ENCODE assay signal across 16 cellular contexts in genomic region chr4:68553830-68554229, GRCh38. TPM values are rescaled to one million over a fixed set of nuclear protein-coding genes. Genes with fewer than 3 reads are reported as not detected.
A peak's percentile ranks its signal among the peaks of the same experiment; 100 is the strongest.
DNase-seq lines count a peak whose midpoint lies in the region; ATAC-seq, FAIRE-seq and TF ChIP-seq lines count a peak whose summit lies in the region.
"Not testable (repeated sequence)": the region's sequence is repeated elsewhere in the genome, so short reads cannot be mapped to it uniquely, and the experiment has no call there.
"Had no signal": no experiment of that assay in that cellular context is flagged by ENCODE, and none has a peak within 500 bp of the region (broad histone marks: within the 10 kb centered on the region; RNA-seq: fewer than 3 reads in every experiment).

No MANE protein-coding gene starts in this region.

- H3K4me2 ChIP-seq in HepG2 (ENCODE audit: low read depth, low read length) = peak overlapping the region; percentile 27; the same call in 1 of the 2 replicates

- H4K20me1 ChIP-seq in HepG2 (ENCODE audit: insufficient read depth, low read length) = not testable (repeated sequence)

- TF ChIP-seq CTCF in GM12872 (IDR thresholded peaks at IDR 0.05; ENCODE audit: insufficient read depth, low read depth, low read length) (0 out of 3 replicates have a peak, but pooled peaks have one; percentile 7), HepG2 (CRISPR knock-in tag; IDR thresholded peaks at IDR 0.05) (peak; percentile 20; the same call in 1 of the 2 replicates)

- in situ Hi-C loops in HepG2 (cut with HindIII; ENCODE audit: extremely low pct_ligation_motif_present, low pct_unique_long_range_greater_than_20kb) = not testable (repeated sequence)

- not testable (repeated sequence) for H3K9ac ChIP-seq in HepG2 (ENCODE audit: insufficient read depth, low read depth, low read length)

- TF ChIP-seq POLR2A in HepG2 (IDR thresholded peaks at IDR 0.05; ENCODE audit: insufficient read depth in 1 of 2, low read depth in 2 of 2, low read length in 2 of 2) = not testable (repeated sequence)

- peaks cover 14% of the 10 kb centered on the region for H3K4me1 ChIP-seq in HepG2 (ENCODE audit: insufficient read depth, low read length)

- H3K27me3 ChIP-seq in HepG2 (ENCODE audit: control insufficient read depth in 1 of 2, insufficient read depth in 2 of 2, low read length in 2 of 2) = not testable (repeated sequence)

- DNase-seq in HepG2 (ENCODE audit: low spot score) = not testable (repeated sequence)

- intact Hi-C loops in HepG2 (cut with micrococcal nuclease; ENCODE audit: unreplicated experiment) = not testable (repeated sequence)

- H3K79me2 ChIP-seq in HepG2 (ENCODE audit: insufficient read depth, low read length) = not testable (repeated sequence)

- CTCF ChIA-PET in HepG2 (lab: Yijun Ruan, JAX; ENCODE audit: low intra/inter-chr PET ratio, low total read pairs) = not testable (repeated sequence)

- H3K27ac ChIP-seq in HepG2 (ENCODE audit: extremely low read length, insufficient read depth, low read length) = peak overlapping the region; percentile 77

- not testable (repeated sequence) for H2AFZ ChIP-seq in HepG2 (ENCODE audit: low read length)

- FAIRE-seq in HepG2 (lab: Jason Lieb, UNC) = not testable (repeated sequence)

- H3K36me3 ChIP-seq in HepG2 (replicated peaks in 1 of 2; ENCODE audit: control insufficient read depth in 1 of 2, insufficient read depth in 2 of 2, low read length in 2 of 2) = not testable (repeated sequence)

- H3K9me3 ChIP-seq in HepG2 (ENCODE audit: low read length) = not testable (repeated sequence)

- 40% methylated on average over 1 of the region's 1 CpG for WGBS in HepG2 (ENCODE audit: low lambda C conversion rate)

- BruUV-seq in HepG2 (replicated peaks; lab: Mats Ljungman, UMichigan) = TSS peak; percentile 83

- POLR2A ChIA-PET in HepG2 (lab: Yijun Ruan, JAX) = interaction anchor here (1.6 kb wide), 1 partner anchor 179 kb away, joined by 6 read pairs; no protein-coding TSS in a partner anchor

- ATAC-seq in GM18867 (IDR thresholded peaks at IDR 0.05; ENCODE audit: unreplicated experiment) = peak; percentile 71
- peak; percentile 55 for ATAC-seq in GM19452 (IDR thresholded peaks at IDR 0.05; ENCODE audit: unreplicated experiment)
- ATAC-seq in GM21786 (IDR thresholded peaks at IDR 0.05; ENCODE audit: unreplicated experiment) = peak; percentile 61
- peak; percentile 57 for ATAC-seq in HG02884 (IDR thresholded peaks at IDR 0.05; ENCODE audit: unreplicated experiment)
- ATAC-seq in HG03097 (IDR thresholded peaks at IDR 0.05; ENCODE audit: low FRiP score, unreplicated experiment) = peak; percentile 67
- ATAC-seq in HG03460 (IDR thresholded peaks at IDR 0.05; ENCODE audit: unreplicated experiment) = peak; percentile 56
- ATAC-seq in HepG2 = peak; percentile 74

- TF ChIP-seq RAD21 in HepG2 (CRISPR knock-in tag; IDR thresholded peaks at IDR 0.05) = not testable (repeated sequence)

- H3K4me3 ChIP-seq in HepG2 (replicated peaks in 1 of 3; ENCODE audit: insufficient read depth in 1 of 3, low read depth in 2 of 3, low read length in 3 of 3) = not testable (repeated sequence)

- not testable (repeated sequence) for TF ChIP-seq EP300 in HepG2 (IDR thresholded peaks at IDR 0.05; ENCODE audit: low read depth in 2 of 2, low read length in 2 of 2); HepG2 (CRISPR knock-in tag; IDR thresholded peaks at IDR 0.05; ENCODE audit: borderline replicate concordance)

TF ChIP-seq in HepG2, 621 proteins besides CTCF, POLR2A, EP300 and RAD21:
- 0 out of 2 replicates have a peak, but pooled peaks have one; percentile 3 for TF ChIP-seq STAG1 (CRISPR knock-in tag; IDR thresholded peaks at IDR 0.05)

RNA-seq across cellular contexts. Expression of gene UGT2B17, which starts 22.3 kb away (rescaled TPM):
- total RNA-seq in HepG2 (2016; rRNA removed; fragmentation: Illumina TruSeq; extraction: Trizol) = not detected in 2 replicates
- total RNA-seq in HepG2 (2016; cell fraction: cytosol; rRNA removed; fragmentation: Illumina TruSeq; extraction: Trizol; ENCODE audit: low read depth) = not detected in 2 replicates
- not detected in 2 replicates for total RNA-seq in HepG2 (2016; cell fraction: insoluble cytoplasmic fraction; rRNA removed; fragmentation: Illumina TruSeq; extraction: Trizol)
- total RNA-seq in HepG2 (2016; cell fraction: membrane; rRNA removed; fragmentation: Illumina TruSeq; extraction: Trizol) = not detected in 2 replicates
- total RNA-seq in HepG2 (2016; cell fraction: nucleus; rRNA removed; fragmentation: Illumina TruSeq; extraction: Trizol) = not detected in 2 replicates
- polyA plus RNA-seq in HepG2 (2011; rRNA removed) = not detected in 2 replicates
- not detected in 2 replicates for polyA plus RNA-seq in HepG2 (2011; cell fraction: cytosol; rRNA removed)
- not detected in 2 replicates for polyA plus RNA-seq in HepG2 (2011; cell fraction: nucleus; rRNA removed)
- 0.17 TPM in 1 of 2 replicates, not detected in the other for polyA plus RNA-seq in HepG2 (2012)
- polyA plus RNA-seq in HepG2 (2016; cell fraction: cytosol; fragmentation: Illumina TruSeq; extraction: Trizol; ENCODE audit: low read depth) = not detected in 2 replicates
- polyA plus RNA-seq in HepG2 (2016; cell fraction: insoluble cytoplasmic fraction; fragmentation: Illumina TruSeq; extraction: Trizol; ENCODE audit: low read depth) = not detected in 2 replicates
- polyA plus RNA-seq in HepG2 (2016; cell fraction: membrane; fragmentation: Illumina TruSeq; extraction: Trizol; ENCODE audit: low read depth) = not detected in 2 replicates
- polyA plus RNA-seq in HepG2 (2016; cell fraction: nucleus; fragmentation: Illumina TruSeq; extraction: Trizol; ENCODE audit: insufficient read depth, low read depth) = not detected in 2 replicates
- not detected in 2 replicates for polyA minus RNA-seq in HepG2 (2011; rRNA and poly(A)+ RNA removed; ENCODE audit: low replicate concordance)
- not detected in 2 replicates for polyA minus RNA-seq in HepG2 (2011; cell fraction: cytosol; rRNA and poly(A)+ RNA removed)
- polyA minus RNA-seq in HepG2 (2011; cell fraction: nucleus; rRNA and poly(A)+ RNA removed) = not detected in 2 replicates
- total RNA-seq: A172; bronchial epithelial cell; CD4-positive, alpha-beta T cell; epithelial cell of proximal tubule; HT1080; omental fat pad; RPMI7951; skeletal muscle tissue had no signal
